ENCODE assay signal across 1 cellular context in the genomic region with DNA sequence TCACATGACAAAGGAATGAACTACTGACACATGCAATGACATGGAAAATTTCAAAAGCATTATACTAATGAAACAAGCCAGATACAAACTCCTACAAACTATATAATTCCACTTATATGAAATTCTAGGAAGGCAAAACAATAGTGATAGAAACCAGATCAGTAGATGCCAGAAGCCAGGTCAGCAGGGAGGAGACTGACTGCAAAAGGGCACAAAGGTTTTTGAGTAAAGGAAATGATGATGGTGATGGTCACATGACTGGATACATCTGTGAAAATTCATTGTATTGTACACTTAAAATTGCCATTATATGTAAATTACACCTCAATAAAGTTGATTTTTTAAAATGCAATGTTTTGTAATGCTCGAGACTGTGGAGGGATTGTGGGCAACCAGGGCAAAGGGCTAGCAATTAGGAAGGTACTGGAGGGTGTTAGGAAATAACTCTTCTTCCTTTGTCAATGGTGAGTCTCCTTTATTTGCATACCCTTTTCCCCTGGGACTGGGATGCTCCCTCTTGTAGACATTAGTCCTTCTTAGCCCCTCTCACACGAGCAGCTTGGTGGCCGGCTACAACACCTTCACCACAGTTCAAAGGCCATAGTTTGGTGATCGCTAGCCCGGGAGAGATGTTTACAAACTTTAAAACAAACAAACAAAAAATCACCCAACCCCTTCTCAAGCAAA.
TF ChIP-seq lines count a peak whose summit lies in the region.

No MANE protein-coding gene starts in this region.

TF ChIP-seq in GM23338, 12 proteins besides CTCF, POLR2A, EP300 and RAD21 (continued from another document):
- TF ChIP-seq JUNB (IDR thresholded peaks at IDR 0.05; ENCODE audit: unreplicated experiment) (no peak), EZH2 (IDR thresholded peaks at IDR 0.05; ENCODE audit: low read depth, unreplicated experiment) (no peak), NANOG (IDR thresholded peaks at IDR 0.05; ENCODE audit: borderline replicate concordance) (no peak)
- TF ChIP-seq, protein P1, sequence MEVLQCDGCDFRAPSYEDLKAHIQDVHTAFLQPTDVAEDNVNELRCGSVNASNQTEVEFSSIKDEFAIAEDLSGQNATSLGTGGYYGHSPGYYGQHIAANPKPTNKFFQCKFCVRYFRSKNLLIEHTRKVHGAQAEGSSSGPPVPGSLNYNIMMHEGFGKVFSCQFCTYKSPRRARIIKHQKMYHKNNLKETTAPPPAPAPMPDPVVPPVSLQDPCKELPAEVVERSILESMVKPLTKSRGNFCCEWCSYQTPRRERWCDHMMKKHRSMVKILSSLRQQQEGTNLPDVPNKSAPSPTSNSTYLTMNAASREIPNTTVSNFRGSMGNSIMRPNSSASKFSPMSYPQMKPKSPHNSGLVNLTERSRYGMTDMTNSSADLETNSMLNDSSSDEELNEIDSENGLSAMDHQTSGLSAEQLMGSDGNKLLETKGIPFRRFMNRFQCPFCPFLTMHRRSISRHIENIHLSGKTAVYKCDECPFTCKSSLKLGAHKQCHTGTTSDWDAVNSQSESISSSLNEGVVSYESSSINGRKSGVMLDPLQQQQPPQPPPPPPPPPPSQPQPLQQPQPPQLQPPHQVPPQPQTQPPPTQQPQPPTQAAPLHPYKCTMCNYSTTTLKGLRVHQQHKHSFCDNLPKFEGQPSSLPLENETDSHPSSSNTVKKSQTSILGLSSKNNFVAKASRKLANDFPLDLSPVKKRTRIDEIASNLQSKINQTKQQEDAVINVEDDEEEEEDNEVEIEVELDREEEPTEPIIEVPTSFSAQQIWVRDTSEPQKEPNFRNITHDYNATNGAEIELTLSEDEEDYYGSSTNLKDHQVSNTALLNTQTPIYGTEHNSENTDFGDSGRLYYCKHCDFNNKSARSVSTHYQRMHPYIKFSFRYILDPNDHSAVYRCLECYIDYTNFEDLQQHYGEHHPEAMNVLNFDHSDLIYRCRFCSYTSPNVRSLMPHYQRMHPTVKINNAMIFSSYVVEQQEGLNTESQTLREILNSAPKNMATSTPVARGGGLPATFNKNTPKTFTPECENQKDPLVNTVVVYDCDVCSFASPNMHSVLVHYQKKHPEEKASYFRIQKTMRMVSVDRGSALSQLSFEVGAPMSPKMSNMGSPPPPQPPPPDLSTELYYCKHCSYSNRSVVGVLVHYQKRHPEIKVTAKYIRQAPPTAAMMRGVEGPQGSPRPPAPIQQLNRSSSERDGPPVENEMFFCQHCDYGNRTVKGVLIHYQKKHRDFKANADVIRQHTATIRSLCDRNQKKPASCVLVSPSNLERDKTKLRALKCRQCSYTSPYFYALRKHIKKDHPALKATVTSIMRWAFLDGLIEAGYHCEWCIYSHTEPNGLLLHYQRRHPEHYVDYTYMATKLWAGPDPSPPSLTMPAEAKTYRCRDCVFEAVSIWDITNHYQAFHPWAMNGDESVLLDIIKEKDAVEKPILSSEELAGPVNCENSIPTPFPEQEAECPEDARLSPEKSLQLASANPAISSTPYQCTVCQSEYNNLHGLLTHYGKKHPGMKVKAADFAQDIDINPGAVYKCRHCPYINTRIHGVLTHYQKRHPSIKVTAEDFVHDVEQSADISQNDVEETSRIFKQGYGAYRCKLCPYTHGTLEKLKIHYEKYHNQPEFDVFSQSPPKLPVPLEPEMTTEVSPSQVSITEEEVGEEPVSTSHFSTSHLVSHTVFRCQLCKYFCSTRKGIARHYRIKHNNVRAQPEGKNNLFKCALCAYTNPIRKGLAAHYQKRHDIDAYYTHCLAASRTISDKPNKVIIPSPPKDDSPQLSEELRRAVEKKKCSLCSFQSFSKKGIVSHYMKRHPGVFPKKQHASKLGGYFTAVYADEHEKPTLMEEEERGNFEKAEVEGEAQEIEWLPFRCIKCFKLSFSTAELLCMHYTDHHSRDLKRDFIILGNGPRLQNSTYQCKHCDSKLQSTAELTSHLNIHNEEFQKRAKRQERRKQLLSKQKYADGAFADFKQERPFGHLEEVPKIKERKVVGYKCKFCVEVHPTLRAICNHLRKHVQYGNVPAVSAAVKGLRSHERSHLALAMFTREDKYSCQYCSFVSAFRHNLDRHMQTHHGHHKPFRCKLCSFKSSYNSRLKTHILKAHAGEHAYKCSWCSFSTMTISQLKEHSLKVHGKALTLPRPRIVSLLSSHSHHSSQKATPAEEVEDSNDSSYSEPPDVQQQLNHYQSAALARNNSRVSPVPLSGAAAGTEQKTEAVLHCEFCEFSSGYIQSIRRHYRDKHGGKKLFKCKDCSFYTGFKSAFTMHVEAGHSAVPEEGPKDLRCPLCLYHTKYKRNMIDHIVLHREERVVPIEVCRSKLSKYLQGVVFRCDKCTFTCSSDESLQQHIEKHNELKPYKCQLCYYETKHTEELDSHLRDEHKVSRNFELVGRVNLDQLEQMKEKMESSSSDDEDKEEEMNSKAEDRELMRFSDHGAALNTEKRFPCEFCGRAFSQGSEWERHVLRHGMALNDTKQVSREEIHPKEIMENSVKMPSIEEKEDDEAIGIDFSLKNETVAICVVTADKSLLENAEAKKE (CRISPR knock-in tag; IDR thresholded peaks at IDR 0.05), result no peak
